In the genomic region with DNA sequence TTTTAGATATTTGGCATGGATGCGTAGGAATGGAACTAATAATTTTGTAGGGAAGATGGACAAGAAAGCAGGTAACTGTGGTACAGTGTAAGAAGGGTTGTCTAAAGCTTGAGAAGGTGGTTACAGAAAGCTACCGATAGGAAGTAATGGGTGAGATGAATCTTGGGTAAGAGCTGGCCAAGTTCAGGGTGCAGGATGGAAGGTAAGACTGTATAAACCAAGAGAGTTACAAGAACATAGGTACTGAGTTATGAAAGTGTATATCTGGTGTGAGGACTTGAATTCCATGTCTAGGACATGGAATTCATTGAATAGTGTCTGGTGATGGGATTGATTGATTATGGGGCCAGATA, we compare ENCODE assay signal across 13 cellular contexts. TPM values are rescaled to one million over a fixed set of nuclear protein-coding genes. Genes with fewer than 3 reads are reported as not detected.
DNase-seq lines count a peak whose midpoint lies in the region; ATAC-seq, FAIRE-seq and TF ChIP-seq lines count a peak whose summit lies in the region.
"Had no signal": no experiment of that assay in that cellular context is flagged by ENCODE, and none has a peak within 500 bp of the region (broad histone marks: within the 10 kb centered on the region; RNA-seq: fewer than 3 reads in every experiment).

No MANE protein-coding gene starts in this region.

- H3K4me1 ChIP-seq in CD8-positive, alpha-beta memory T cell (ENCODE audit: insufficient read depth, low read length), result peaks cover 32% of the 10 kb centered on the region
- peaks cover 6% of the 10 kb centered on the region; the same call in 1 of the 2 replicates for H3K4me1 ChIP-seq in HUES64 (ENCODE audit: insufficient read depth, low read length)
- H3K4me1 ChIP-seq in astrocyte (ENCODE audit: insufficient read depth, low read length), result no peaks in the 10 kb centered on the region

- no peaks in the 10 kb centered on the region for H3K27me3 Mint-ChIP-seq in CD8-positive, alpha-beta memory T cell
- no peaks in the 10 kb centered on the region for H3K27me3 Mint-ChIP-seq in astrocyte (ENCODE audit: low read depth, unreplicated experiment)
- no peaks in the 10 kb centered on the region for H3K27me3 Mint-ChIP-seq in nephron (ENCODE audit: low read depth)

- H3K79me2 ChIP-seq in astrocyte (ENCODE audit: insufficient read depth, low read length), result peaks cover 40% of the 10 kb centered on the region

- DNase-seq in CD8-positive, alpha-beta memory T cell, result no peak
- DNase-seq in astrocyte (ENCODE audit: low read depth), result no peak
- DNase-seq in DMS79 (lab: John Stamatoyannopoulos, UW), result no peak
- no peak for DNase-seq in central memory CD4-positive, alpha-beta T cell
- no peak for DNase-seq in posterior cingulate gyrus
- DNase-seq: activated naive CD4-positive, alpha-beta T cell treated with Interleukin-2 at 50 U/mL for 16 hours; effector memory CD4-positive, alpha-beta T cell; H7; NCI-H1105; NCI-H774 had no signal

- TF ChIP-seq CTCF in astrocyte (IDR thresholded peaks at IDR 0.05; ENCODE audit: insufficient read depth, low read depth, low read length) (no peak), nephron (IDR thresholded peaks at IDR 0.05; ENCODE audit: unreplicated experiment in 3 of 3) (no peak)

- no peaks in the 10 kb centered on the region for H4K20me1 ChIP-seq in astrocyte (ENCODE audit: insufficient read depth, low read length)

- no peaks in the 10 kb centered on the region for H3K9me3 Mint-ChIP-seq in CD8-positive, alpha-beta memory T cell
- H3K9me3 Mint-ChIP-seq in astrocyte (ENCODE audit: unreplicated experiment) (peaks cover 2% of the 10 kb centered on the region), nephron (no peaks in the 10 kb centered on the region)

- H3K9me3 ChIP-seq in CD8-positive, alpha-beta memory T cell (ENCODE audit: low read length), result no peaks in the 10 kb centered on the region
- no peaks in the 10 kb centered on the region for H3K9me3 ChIP-seq in HUES64 (ENCODE audit: insufficient read depth, low read depth, low read length)
- no peaks in the 10 kb centered on the region for H3K9me3 ChIP-seq in astrocyte (ENCODE audit: insufficient read depth, low read depth, low read length)

- H2AFZ ChIP-seq in astrocyte (ENCODE audit: low read depth, low read length), result no peak overlapping the region

- POLR2A ChIA-PET in CD8-positive, alpha-beta memory T cell (lab: Charles Lee), result interaction anchor here (2.8 kb wide), 1 partner anchor 12 kb away, joined by 11 read pairs; no protein-coding TSS in a partner anchor

- intact Hi-C loops in posterior cingulate gyrus (cut with DNase I), result no loop called here

- H3K4me3 Mint-ChIP-seq in CD8-positive, alpha-beta memory T cell, result peak overlapping the region; percentile 56 to 99 (median 93)
- H3K4me3 Mint-ChIP-seq in astrocyte (ENCODE audit: unreplicated experiment) (peak overlapping the region; percentile 60), nephron (peak overlapping the region; percentile 67 to 92 (median 89))

- H3K9ac ChIP-seq in HUES64 (ENCODE audit: low read depth, low read length), result no peak overlapping the region
- no peak overlapping the region for H3K9ac ChIP-seq in astrocyte (ENCODE audit: low read length)

- H3K36me3 Mint-ChIP-seq in CD8-positive, alpha-beta memory T cell, result peaks cover 0 to 12% (median 0%) of the 10 kb centered on the region in 3 donors
- H3K36me3 Mint-ChIP-seq in astrocyte (ENCODE audit: low read depth, unreplicated experiment) (no peaks in the 10 kb centered on the region), nephron (ENCODE audit: low read depth) (peaks cover 9% of the 10 kb centered on the region)

- peaks cover 43 to 52% (median 48%) of the 10 kb centered on the region in 3 donors for H3K4me1 Mint-ChIP-seq in CD8-positive, alpha-beta memory T cell
- H3K4me1 Mint-ChIP-seq in astrocyte (ENCODE audit: low read depth, unreplicated experiment), result peaks cover 5% of the 10 kb centered on the region
- H3K4me1 Mint-ChIP-seq in nephron, result peaks cover 14% of the 10 kb centered on the region

- 95% methylated on average over 2 of the region's 2 CpGs for WGBS in HUES64

- ATAC-seq in HG02610 (IDR thresholded peaks at IDR 0.05; ENCODE audit: unreplicated experiment), result no peak

- no peak for FAIRE-seq in astrocyte (lab: Jason Lieb, UNC)

- peak overlapping the region; percentile 89 for H3K4me2 ChIP-seq in astrocyte (ENCODE audit: low read length)

- peak overlapping the region; percentile 4 to 80 (median 34) for H3K27ac Mint-ChIP-seq in CD8-positive, alpha-beta memory T cell
- H3K27ac Mint-ChIP-seq in astrocyte (ENCODE audit: unreplicated experiment) (no peak overlapping the region), nephron (no peak overlapping the region)

- H3K4me3 ChIP-seq in CD8-positive, alpha-beta memory T cell (ENCODE audit: low read length), result peak overlapping the region; percentile 12
- peak overlapping the region; percentile 83 for H3K4me3 ChIP-seq in HUES64 (ENCODE audit: low read length)
- H3K4me3 ChIP-seq in astrocyte (ENCODE audit: insufficient read depth, low read depth, low read length), result no peak overlapping the region

- CTCF ChIA-PET in CD8-positive, alpha-beta memory T cell (lab: Charles Lee), result interaction anchor here (2.7 kb wide), 1 partner anchor 13 kb away, joined by 23 read pairs; no protein-coding TSS in a partner anchor

- H3K27ac ChIP-seq in CD8-positive, alpha-beta memory T cell (ENCODE audit: low read depth, low read length), result no peak overlapping the region
- H3K27ac ChIP-seq in HUES64 (ENCODE audit: low read depth, low read length) (no peak overlapping the region), astrocyte (ENCODE audit: low read depth, low read length) (no peak overlapping the region)

- no peaks in the 10 kb centered on the region for H3K27me3 ChIP-seq in CD8-positive, alpha-beta memory T cell (ENCODE audit: insufficient read depth, low read length, poor library complexity, severe bottlenecking)
- no peaks in the 10 kb centered on the region for H3K27me3 ChIP-seq in HUES64 (ENCODE audit: insufficient read depth, low read length)
- H3K27me3 ChIP-seq in astrocyte (ENCODE audit: insufficient read depth, low read length), result no peaks in the 10 kb centered on the region

- H3K36me3 ChIP-seq in CD8-positive, alpha-beta memory T cell (ENCODE audit: insufficient read depth, low read length), result no peaks in the 10 kb centered on the region
- H3K36me3 ChIP-seq in HUES64 (ENCODE audit: insufficient read depth, low read length) (peaks cover 1% of the 10 kb centered on the region), astrocyte (ENCODE audit: insufficient read depth, low read length) (no peaks in the 10 kb centered on the region)

RNA-seq across cellular contexts. Expression of a gene that starts 1.4 kb away (rescaled TPM):
- total RNA-seq in CD8-positive, alpha-beta memory T cell, result 10 to 100 TPM; 62.8 to 63.8 TPM
- 26.0 TPM for polyA plus RNA-seq in CD8-positive, alpha-beta memory T cell
- 46.2 TPM for polyA plus RNA-seq in HUES64 (2013, experiment 1 of 2)
- polyA plus RNA-seq in HUES64 (2013, experiment 2 of 2), result 40.9 TPM
- 30.2 and 31.7 TPM in 2 replicates for total RNA-seq in astrocyte

Comparison
In these comparisons a context has a peak if more than half of its experiments do, and no peak if none do; other contexts are left out.
1. H3K27ac Mint-ChIP-seq: peak in CD8-positive, alpha-beta memory T cell (8 of 8); none in astrocyte (single experiment) and nephron (0 of 3).
2. Peak in every context shown above with its lines, with median percentiles within 50 percentile points of each other: H3K4me3 Mint-ChIP-seq.